1 cellular context compared by ENCODE assay signal in genomic region chr11:118481238-118481637, GRCh38. TPM values are rescaled to one million over a fixed set of nuclear protein-coding genes. Genes with fewer than 3 reads are reported as not detected.
"Had no signal": no experiment of that assay in that cellular context is flagged by ENCODE, and none has a peak within 500 bp of the region (broad histone marks: within the 10 kb centered on the region; RNA-seq: fewer than 3 reads in every experiment).

No MANE protein-coding gene starts in this region.

RNA-seq across cellular contexts. Expression of gene TTC36, which starts 46.0 kb away (rescaled TPM):
- total RNA-seq: bronchial epithelial cell had no signal
